In the genomic region with DNA sequence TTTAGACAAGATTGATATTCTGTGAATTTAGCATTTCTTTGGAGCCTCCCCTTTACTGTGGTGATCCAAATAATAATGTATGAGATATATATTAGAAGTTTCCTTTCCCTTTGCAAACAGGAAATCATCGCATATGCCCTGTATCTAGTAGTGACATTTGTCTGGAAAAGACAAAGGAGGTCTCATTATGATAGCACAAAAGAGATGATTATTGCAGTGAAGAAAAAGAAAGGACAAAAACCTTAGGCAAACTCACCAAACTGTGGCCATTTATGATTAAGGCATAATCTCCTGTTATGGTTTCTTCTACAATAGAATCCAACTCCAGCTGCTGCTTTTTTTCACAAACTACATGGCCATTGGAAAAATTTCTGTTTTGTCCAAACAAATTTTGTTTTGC, we compare ENCODE assay signal across 24 cellular contexts.
A peak's percentile ranks its signal among the peaks of the same experiment; 100 is the strongest.
DNase-seq lines count a peak whose midpoint lies in the region; ATAC-seq and TF ChIP-seq lines count a peak whose summit lies in the region.
"Had no signal": no experiment of that assay in that cellular context is flagged by ENCODE, and none has a peak within 500 bp of the region (broad histone marks: within the 10 kb centered on the region; RNA-seq: fewer than 3 reads in every experiment).

No MANE protein-coding gene starts in this region.

- POLR2A ChIA-PET in A673 (lab: Charles Lee; ENCODE audit: low non-redundant PET), result no interaction called here

- H3K4me1 ChIP-seq in A673 (ENCODE audit: insufficient read depth, low read length, poor library complexity, severe bottlenecking) (no peaks in the 10 kb centered on the region), mesenchymal stem cell (ENCODE audit: control insufficient read depth, insufficient read depth, low read depth, low read length) (no peaks in the 10 kb centered on the region), stomach (peaks cover 0 to 24% (median 12%) of the 10 kb centered on the region in 4 donors), adrenal gland (replicated peaks in 1 of 2) (peaks cover 0 to 18% of the 10 kb centered on the region in 2 donors), upper lobe of right lung (no peaks in the 10 kb centered on the region)
- H3K4me1 ChIP-seq: parathyroid adenoma had no signal

- H2AFZ ChIP-seq in mesenchymal stem cell (ENCODE audit: low read depth, low read length), result no peak overlapping the region
- H2AFZ ChIP-seq: parathyroid adenoma had no signal

- H3K9me3 ChIP-seq in A673 (ENCODE audit: low read depth, low read length, poor library complexity, severe bottlenecking), result no peaks in the 10 kb centered on the region
- no peaks in the 10 kb centered on the region for H3K9me3 ChIP-seq in mesenchymal stem cell (ENCODE audit: control insufficient read depth, low read length)
- H3K9me3 ChIP-seq in stomach, result no peaks in the 10 kb centered on the region
- H3K9me3 ChIP-seq in adrenal gland (replicated peaks in 1 of 3), result no peaks in the 10 kb centered on the region
- H3K9me3 ChIP-seq in upper lobe of right lung, result no peaks in the 10 kb centered on the region

- no peak overlapping the region for H2AK5ac ChIP-seq in mesenchymal stem cell (ENCODE audit: low read length, severe bottlenecking)

- H3K27me3 ChIP-seq in A673 (replicated peaks; ENCODE audit: insufficient read depth, low read depth, low read length, poor library complexity), result no peaks in the 10 kb centered on the region
- no peaks in the 10 kb centered on the region for H3K27me3 ChIP-seq in mesenchymal stem cell (ENCODE audit: control insufficient read depth in 1 of 2, insufficient read depth in 1 of 2, low read length in 2 of 2)
- no peaks in the 10 kb centered on the region for H3K27me3 ChIP-seq in stomach
- no peaks in the 10 kb centered on the region for H3K27me3 ChIP-seq in adrenal gland
- H3K27me3 ChIP-seq in upper lobe of right lung, result no peaks in the 10 kb centered on the region

- TF ChIP-seq CTCF in A673 (conservative IDR thresholded peaks at IDR 0.05; ENCODE audit: low read depth, low read length) (no peak), stomach (IDR thresholded peaks at IDR 0.05) (no peak), adrenal gland (IDR thresholded peaks at IDR 0.05) (no peak), upper lobe of right lung (IDR thresholded peaks at IDR 0.05) (no peak)

- ATAC-seq in upper lobe of right lung, result no peak
- ATAC-seq: activated T-cell treated with anti-CD3 and anti-CD28 coated beads, Interleukin-2, amount 50 U/mL, for 4 hours; GM12878; naive thymus-derived CD8-positive, alpha-beta T cell had no signal

- H2BK5ac ChIP-seq in mesenchymal stem cell (ENCODE audit: low read depth, low read length, poor library complexity, severe bottlenecking), result no peak overlapping the region

- no peak overlapping the region for H3K4me2 ChIP-seq in mesenchymal stem cell (ENCODE audit: low read length, poor library complexity, severe bottlenecking)

- H3K27ac ChIP-seq in A673 (ENCODE audit: low read depth, low read length, poor library complexity, severe bottlenecking) (no peak overlapping the region), caudate nucleus (ENCODE audit: low read depth, low read length) (peak overlapping the region; percentile 14), mesenchymal stem cell (ENCODE audit: low read length, poor library complexity, severe bottlenecking) (no peak overlapping the region), stomach (peak overlapping the region in 4 of 5 donors; percentile 9 to 79 (median 64)), adrenal gland (peak overlapping the region in 2 of 5 donors; percentile 48 to 55), upper lobe of right lung (no peak overlapping the region)
- H3K27ac ChIP-seq: parathyroid adenoma had no signal

- no peak overlapping the region for H3K23ac ChIP-seq in mesenchymal stem cell (ENCODE audit: low read length in 2 of 2)

- no TSS peak for BruUV-seq in A673 (replicated peaks; lab: Mats Ljungman, UMichigan)

- H4K8ac ChIP-seq in mesenchymal stem cell (ENCODE audit: low read length), result no peak overlapping the region

- TF ChIP-seq POLR2A in stomach (IDR thresholded peaks at IDR 0.05), result no peak
- no peak for TF ChIP-seq POLR2A in adrenal gland (IDR thresholded peaks at IDR 0.05)

- H3K4ac ChIP-seq in mesenchymal stem cell (ENCODE audit: low read depth in 1 of 2, low read length in 2 of 2), result no peak overlapping the region

- H2BK120ac ChIP-seq in mesenchymal stem cell (ENCODE audit: low read depth, low read length), result no peak overlapping the region

- no CpG with 5 or more reads among the region's 1 CpG for WGBS in mesenchymal stem cell
- 61 to 84% (median 73%) methylated on average over 1 of the region's 1 CpG for WGBS in stomach, 5 donors
- 75 to 90% (median 85%) methylated on average over 1 of the region's 1 CpG for WGBS in adrenal gland, 4 donors

- no peak overlapping the region for H4K91ac ChIP-seq in mesenchymal stem cell (ENCODE audit: low read length)

- DNase-seq in A673 (ENCODE audit: low spot score), result peak; percentile 21
- DNase-seq in caudate nucleus (lab: John Stamatoyannopoulos, UW), result no peak
- no peak for DNase-seq in mesenchymal stem cell
- no peak for DNase-seq in stomach
- no peak for DNase-seq in adrenal gland
- DNase-seq in stimulated activated CD4-positive, alpha-beta T cell treated with anti-CD3 and anti-CD28 coated beads, Interleukin-2, amount 100 ng/mL, for 24 hours, result no peak
- no peak for DNase-seq in DMS53 treated with DMSO at 0.1 percent for 48 hours (lab: John Stamatoyannopoulos, UW; ENCODE audit: unreplicated experiment)
- no peak for DNase-seq in upper lobe of right lung
- DNase-seq: activated CD4-positive, CD25-positive, alpha-beta regulatory T cell treated with anti-CD3 and anti-CD28 coated beads, Interleukin-2, amount 50 U/mL, for 72 hours; activated naive CD4-positive, alpha-beta T cell treated with anti-CD3 and anti-CD28 coated beads, Interleukin-2, amount 10 ng/mL, durations not matched to agents 7 days and 5 days; activated T-cell treated with anti-CD3 and anti-CD28 coated beads, Interleukin-2, amount 50 U/mL, for 4 hours; CD4-positive, alpha-beta memory T cell; DMS153; GF-D8; islet precursor cell; naive thymus-derived CD8-positive, alpha-beta T cell; NCI-H748 treated with DMSO at 0.1 percent for 48 hours; OCI-M1; stimulated activated CD4-positive, alpha-beta T cell treated with anti-CD3 and anti-CD28 coated beads, Interleukin-2, amount 100 ng/mL, for 48 hours; stimulated activated naive CD4-positive, alpha-beta T cell treated with Interleukin-2 at 50 U/mL for 16 hours had no signal

- H2BK12ac ChIP-seq in mesenchymal stem cell (ENCODE audit: low read length in 2 of 2), result no peak overlapping the region

- no peak overlapping the region for H3K4me3 ChIP-seq in A673 (ENCODE audit: low read depth, low read length, poor library complexity, severe bottlenecking)
- peak overlapping the region in 1 of 2 experiments; percentile 9 for H3K4me3 ChIP-seq in mesenchymal stem cell (ENCODE audit: insufficient read depth in 1 of 2, low read depth in 1 of 2, low read length in 2 of 2)
- H3K4me3 ChIP-seq in stomach, result no peak overlapping the region
- H3K4me3 ChIP-seq in adrenal gland, result no peak overlapping the region
- H3K4me3 ChIP-seq in upper lobe of right lung, result no peak overlapping the region
- H3K4me3 ChIP-seq: coronary artery, GM12878, lung had no signal

- H2BK15ac ChIP-seq in mesenchymal stem cell (ENCODE audit: low read depth, poor library complexity, severe bottlenecking), result no peak overlapping the region

- intact Hi-C loops in A673 (cut with micrococcal nuclease; ENCODE audit: unreplicated experiment), result no loop called here
- intact Hi-C loops in stomach (cut with DNase I; ENCODE audit: low total_unique reads), result no loop called here
- intact Hi-C loops in adrenal gland (cut with DNase I), result no loop called here
- intact Hi-C loops in upper lobe of right lung (cut with DNase I), result no loop called here

- no peak for TF ChIP-seq EP300 in stomach (IDR thresholded peaks at IDR 0.05)

- CTCF ChIA-PET in A673 (lab: Charles Lee), result no interaction called here

- H3K36me3 ChIP-seq in A673 (ENCODE audit: insufficient read depth, low read length, poor library complexity, severe bottlenecking), result no peaks in the 10 kb centered on the region
- H3K36me3 ChIP-seq in mesenchymal stem cell (ENCODE audit: control insufficient read depth in 1 of 2, insufficient read depth in 2 of 2, low read depth in 1 of 2, low read length in 2 of 2), result peaks cover 0 to 4% of the 10 kb centered on the region in 2 experiments
- no peaks in the 10 kb centered on the region for H3K36me3 ChIP-seq in stomach
- H3K36me3 ChIP-seq in adrenal gland (replicated peaks in 1 of 2), result no peaks in the 10 kb centered on the region
- H3K36me3 ChIP-seq in upper lobe of right lung, result no peaks in the 10 kb centered on the region

- no peak overlapping the region for H3K14ac ChIP-seq in mesenchymal stem cell (ENCODE audit: low read length in 2 of 2)

- peak overlapping the region; percentile 87 for H3K9ac ChIP-seq in mesenchymal stem cell (ENCODE audit: low read length)
- H3K9ac ChIP-seq: parathyroid adenoma had no signal

- no peaks in the 10 kb centered on the region for H3K79me1 ChIP-seq in mesenchymal stem cell (replicated peaks; ENCODE audit: low read length, poor library complexity, severe bottlenecking)

- H3K18ac ChIP-seq in mesenchymal stem cell (ENCODE audit: low read depth in 1 of 2, low read length in 2 of 2), result no peak overlapping the region

Comparison
In these comparisons a context has a peak if more than half of its experiments do, and no peak if none do; other contexts are left out.
1. H3K27ac ChIP-seq: peak in caudate nucleus (single experiment) and stomach (4 of 5); none in A673 (single experiment), mesenchymal stem cell (single experiment) and upper lobe of right lung (single experiment).